8 cellular contexts compared by ENCODE assay signal in the genomic region with DNA sequence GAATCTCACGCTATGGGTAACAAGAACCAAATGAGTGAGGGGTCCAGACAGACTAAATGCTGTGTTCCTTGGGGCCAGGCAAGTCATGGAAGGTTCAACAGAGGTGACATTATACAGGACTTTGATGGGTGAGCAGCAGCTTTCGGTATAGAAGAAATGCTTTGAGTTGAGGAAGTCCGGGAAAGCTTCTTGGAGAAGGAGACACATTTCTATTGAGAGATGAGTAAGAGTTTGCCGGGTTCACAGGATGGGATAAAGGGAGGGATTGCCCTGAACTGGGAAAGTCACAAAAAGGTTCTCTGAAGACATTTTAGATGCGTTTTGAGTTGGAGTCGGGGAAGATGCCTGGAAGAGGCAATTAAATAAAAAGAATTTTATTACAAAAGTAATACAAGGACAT. TPM values are rescaled to one million over a fixed set of nuclear protein-coding genes. Genes with fewer than 3 reads are reported as not detected.
DNase-seq lines count a peak whose midpoint lies in the region; ATAC-seq and TF ChIP-seq lines count a peak whose summit lies in the region.

No MANE protein-coding gene starts in this region.

- no peak overlapping the region for H3K27ac ChIP-seq in left lung
- H3K27ac ChIP-seq in temporal lobe (ENCODE audit: low read depth, low read length): peak overlapping the region; percentile 66

- POLR2A ChIA-PET in activated naive CD8-positive, alpha-beta T cell treated with anti-CD3 and anti-CD28 coated beads, Interleukin-2, amount 10 ng/mL, durations not matched to agents 7 days and 5 days (lab: Charles Lee): interaction anchor here (0.7 to 2.4 kb wide), 10 partner anchors 7 to 134 kb away, joined by 3 to 12 read pairs (median 4); no protein-coding TSS in a partner anchor

- peaks cover 0 to 26% of the 10 kb centered on the region in 2 donors for H3K27me3 ChIP-seq in left lung

- H3K4me1 ChIP-seq in left lung: peaks cover 0 to 17% of the 10 kb centered on the region in 2 donors

- peaks cover 16% of the 10 kb centered on the region for H3K27me3 Mint-ChIP-seq in activated CD4-positive, alpha-beta T cell treated with anti-CD3 and anti-CD28 coated beads, Interleukin-2, amount 10 ng/mL, durations not matched to agents 24 days and 14 days
- H3K27me3 Mint-ChIP-seq in activated naive CD8-positive, alpha-beta T cell treated with anti-CD3 and anti-CD28 coated beads, Interleukin-2, amount 10 ng/mL, durations not matched to agents 7 days and 5 days: peaks cover 6% of the 10 kb centered on the region

- no peaks in the 10 kb centered on the region for H3K9me3 Mint-ChIP-seq in activated CD4-positive, alpha-beta T cell treated with anti-CD3 and anti-CD28 coated beads, Interleukin-2, amount 10 ng/mL, durations not matched to agents 24 days and 14 days
- no peaks in the 10 kb centered on the region for H3K9me3 Mint-ChIP-seq in activated naive CD8-positive, alpha-beta T cell treated with anti-CD3 and anti-CD28 coated beads, Interleukin-2, amount 10 ng/mL, durations not matched to agents 7 days and 5 days

- peak overlapping the region; percentile 77 for H3K4me3 Mint-ChIP-seq in activated CD4-positive, alpha-beta T cell treated with anti-CD3 and anti-CD28 coated beads, Interleukin-2, amount 10 ng/mL, durations not matched to agents 24 days and 14 days
- H3K4me3 Mint-ChIP-seq in activated naive CD8-positive, alpha-beta T cell treated with anti-CD3 and anti-CD28 coated beads, Interleukin-2, amount 10 ng/mL, durations not matched to agents 7 days and 5 days: peak overlapping the region; percentile 88

- H3K4me1 Mint-ChIP-seq in activated CD4-positive, alpha-beta T cell treated with anti-CD3 and anti-CD28 coated beads, Interleukin-2, amount 10 ng/mL, durations not matched to agents 24 days and 14 days: peaks cover 21% of the 10 kb centered on the region
- H3K4me1 Mint-ChIP-seq in activated naive CD8-positive, alpha-beta T cell treated with anti-CD3 and anti-CD28 coated beads, Interleukin-2, amount 10 ng/mL, durations not matched to agents 7 days and 5 days: peaks cover 20% of the 10 kb centered on the region

- H3K36me3 ChIP-seq in left lung: no peaks in the 10 kb centered on the region

- ATAC-seq in activated naive CD8-positive, alpha-beta T cell treated with anti-CD3 and anti-CD28 coated beads, Interleukin-2, amount 10 ng/mL, durations not matched to agents 7 days and 5 days (ENCODE audit: low read depth): no peak
- no peak for ATAC-seq in left lung
- no peak for ATAC-seq in GM21515 (IDR thresholded peaks at IDR 0.05; ENCODE audit: unreplicated experiment)
- ATAC-seq in HG03565 (IDR thresholded peaks at IDR 0.05; ENCODE audit: unreplicated experiment): no peak

- TF ChIP-seq CTCF in left lung (IDR thresholded peaks at IDR 0.05): no peak

- H3K27ac Mint-ChIP-seq in activated CD4-positive, alpha-beta T cell treated with anti-CD3 and anti-CD28 coated beads, Interleukin-2, amount 10 ng/mL, durations not matched to agents 24 days and 14 days: peak overlapping the region; percentile 10
- peak overlapping the region; percentile 14 for H3K27ac Mint-ChIP-seq in activated naive CD8-positive, alpha-beta T cell treated with anti-CD3 and anti-CD28 coated beads, Interleukin-2, amount 10 ng/mL, durations not matched to agents 7 days and 5 days

- peak overlapping the region; percentile 50 to 53 for H3K4me3 ChIP-seq in left lung

- no peak for DNase-seq in activated CD4-positive, alpha-beta T cell treated with anti-CD3 and anti-CD28 coated beads, Interleukin-2, amount 10 ng/mL, durations not matched to agents 24 days and 14 days
- no peak for DNase-seq in activated CD4-positive, alpha-beta T cell treated with anti-CD3 and anti-CD28 coated beads, Interleukin-2, amount 50 U/mL, for 4 hours
- no peak for DNase-seq in activated naive CD8-positive, alpha-beta T cell treated with anti-CD3 and anti-CD28 coated beads, Interleukin-2, amount 10 ng/mL, durations not matched to agents 7 days and 5 days
- DNase-seq in left lung: no peak
- DNase-seq in OCI-M1 (lab: John Stamatoyannopoulos, UW): no peak

- no peaks in the 10 kb centered on the region for H3K36me3 Mint-ChIP-seq in activated CD4-positive, alpha-beta T cell treated with anti-CD3 and anti-CD28 coated beads, Interleukin-2, amount 10 ng/mL, durations not matched to agents 24 days and 14 days (ENCODE audit: low read depth)
- peaks cover 2% of the 10 kb centered on the region for H3K36me3 Mint-ChIP-seq in activated naive CD8-positive, alpha-beta T cell treated with anti-CD3 and anti-CD28 coated beads, Interleukin-2, amount 10 ng/mL, durations not matched to agents 7 days and 5 days

- no peaks in the 10 kb centered on the region for H3K9me3 ChIP-seq in left lung

- intact Hi-C loops in activated CD4-positive, alpha-beta T cell treated with anti-CD3 and anti-CD28 coated beads, Interleukin-2, amount 10 ng/mL, durations not matched to agents 24 days and 14 days (cut with micrococcal nuclease): loop anchor here (2.0 kb wide), 1 partner anchor 46 kb away; no protein-coding TSS in a partner anchor
- intact Hi-C loops in left lung (cut with DNase I): loop anchor here in 1 of 2 donors (10.0 kb wide), 2 partner anchors 146 to 206 kb away; a partner anchor contains a TSS

RNA-seq across cellular contexts. Expression of a gene that starts 0.6 kb away (rescaled TPM):
- 1.3 and 1.4 TPM in 2 replicates for total RNA-seq in activated CD4-positive, alpha-beta T cell treated with anti-CD3 and anti-CD28 coated beads, Interleukin-2, amount 10 ng/mL, durations not matched to agents 24 days and 14 days
- total RNA-seq in activated naive CD8-positive, alpha-beta T cell treated with anti-CD3 and anti-CD28 coated beads, Interleukin-2, amount 10 ng/mL, durations not matched to agents 7 days and 5 days: 10 to 100 TPM; 16.5 to 16.6 TPM
- total RNA-seq in left lung (1 to 10 TPM; 2.3 to 5.1 TPM), temporal lobe (17.7 TPM)

RNA-seq across cellular contexts. Expression of a gene that starts 43.7 kb away (rescaled TPM):
- 424 and 429 TPM in 2 replicates for total RNA-seq in activated CD4-positive, alpha-beta T cell treated with anti-CD3 and anti-CD28 coated beads, Interleukin-2, amount 10 ng/mL, durations not matched to agents 24 days and 14 days
- 100 to 1,000 TPM; 197 to 201 TPM for total RNA-seq in activated naive CD8-positive, alpha-beta T cell treated with anti-CD3 and anti-CD28 coated beads, Interleukin-2, amount 10 ng/mL, durations not matched to agents 7 days and 5 days
- total RNA-seq in left lung (100 to 1,000 TPM; 119 to 123 TPM), temporal lobe (27.8 TPM)
